ENCODE assay signal across 8 cellular contexts in genomic region chr22:28955817-28956216, GRCh38.
DNase-seq lines count a peak whose midpoint lies in the region; TF ChIP-seq lines count a peak whose summit lies in the region.

No MANE protein-coding gene starts in this region.

- H3K4me3 ChIP-seq in GM06990 (replicated peaks; ENCODE audit: low read depth, low read length), result no peak overlapping the region
- H3K4me3 ChIP-seq in suprapubic skin, result no peak overlapping the region
- no peak overlapping the region for H3K4me3 ChIP-seq in MG63

- H3K27ac ChIP-seq in suprapubic skin, result no peak overlapping the region

- no peaks in the 10 kb centered on the region for H3K9me3 ChIP-seq in suprapubic skin
- no peaks in the 10 kb centered on the region for H3K9me3 ChIP-seq in MG63

- intact Hi-C loops in head of caudate nucleus (cut with DNase I), result no loop called here

- peaks cover 3% of the 10 kb centered on the region for H3K4me1 ChIP-seq in suprapubic skin

- no peaks in the 10 kb centered on the region; the same call in 1 of the 2 replicates for H3K27me3 ChIP-seq in GM06990 (replicated peaks; ENCODE audit: control insufficient read depth, insufficient read depth, low read length)
- no peaks in the 10 kb centered on the region for H3K27me3 ChIP-seq in suprapubic skin
- no peaks in the 10 kb centered on the region for H3K27me3 ChIP-seq in MG63

- TF ChIP-seq POLR2A in suprapubic skin (IDR thresholded peaks at IDR 0.05), result no peak

- no peak for TF ChIP-seq CTCF in GM06990 (IDR thresholded peaks at IDR 0.05; ENCODE audit: insufficient read depth, low read length, poor library complexity, severe bottlenecking)
- no peak for TF ChIP-seq CTCF in suprapubic skin (IDR thresholded peaks at IDR 0.05)

- H3K36me3 ChIP-seq in GM06990 (ENCODE audit: control insufficient read depth, insufficient read depth, low read length), result no peaks in the 10 kb centered on the region
- no peaks in the 10 kb centered on the region for H3K36me3 ChIP-seq in suprapubic skin
- no peaks in the 10 kb centered on the region for H3K36me3 ChIP-seq in MG63

- 75% methylated on average over 5 of the region's 5 CpGs for WGBS in suprapubic skin

- DNase-seq in GM06990 (ENCODE audit: extremely low read depth, insufficient read length) (peak; percentile 51), NCI-H524 (lab: John Stamatoyannopoulos, UW) (peak; percentile 60 to 84), suprapubic skin (ENCODE audit: low spot score in 2 of 2) (no peak), iPS-NIHi11 (ENCODE audit: low spot score) (no peak), head of caudate nucleus (no peak), MG63 (no peak)
- DNase-seq in activated T-cell treated with anti-CD3 and anti-CD28 coated beads, Interleukin-2, amount 50 U/mL, for 48 hours, result peak; percentile 87 to 89
- DNase-seq in stimulated activated CD4-positive, alpha-beta T cell treated with anti-CD3 and anti-CD28 coated beads, Interleukin-15, amount 100 ng/mL, for 24 hours, result peak; percentile 88

- no peak for TF ChIP-seq EP300 in suprapubic skin (IDR thresholded peaks at IDR 0.05)

Comparison
In these comparisons a context has a peak if more than half of its experiments do, and no peak if none do; other contexts are left out.
1. DNase-seq: peak in GM06990 (single experiment), NCI-H524 (2 of 2), activated T-cell treated with anti-CD3 and anti-CD28 coated beads, Interleukin-2, amount 50 U/mL, for 48 hours (2 of 2) and stimulated activated CD4-positive, alpha-beta T cell treated with anti-CD3 and anti-CD28 coated beads, Interleukin-15, amount 100 ng/mL, for 24 hours (single experiment); none in suprapubic skin (0 of 2), iPS-NIHi11 (single experiment), head of caudate nucleus (0 of 42) and MG63 (single experiment).